Comparison of ENCODE assay signal across 26 cellular contexts in genomic region chr6:170108890-170109587, GRCh38.
A peak's percentile ranks its signal among the peaks of the same experiment; 100 is the strongest.
DNase-seq lines count a peak whose midpoint lies in the region; ATAC-seq and TF ChIP-seq lines count a peak whose summit lies in the region.
"Had no signal": no experiment of that assay in that cellular context is flagged by ENCODE, and none has a peak within 500 bp of the region (broad histone marks: within the 10 kb centered on the region; RNA-seq: fewer than 3 reads in every experiment).

No MANE protein-coding gene starts in this region.

- WGBS in heart left ventricle, 4 donors: 89 to 95% (median 93%) methylated on average over 15 of the region's 15 CpGs

- H3K36me3 ChIP-seq in heart left ventricle: no peaks in the 10 kb centered on the region
- H3K36me3 ChIP-seq in tibial artery: no peaks in the 10 kb centered on the region
- H3K36me3 ChIP-seq: cardiac muscle cell, colonic mucosa, HAP-1, left lung had no signal

- DNase-seq in heart left ventricle: peak in 3 of 5 donors; percentile 4 to 18 (median 5)
- no peak for DNase-seq in Right ventricle myocardium inferior (ENCODE audit: missing footprints)
- DNase-seq in mesenteric fat pad (ENCODE audit: low spot score): peak; percentile 76
- DNase-seq in tibial artery: peak; percentile 7 to 35
- DNase-seq in stimulated activated naive CD4-positive, alpha-beta T cell treated with Interleukin-2 at 50 U/mL for 16 hours (lab: John Stamatoyannopoulos, UW): no peak
- DNase-seq: ACHN; activated CD4-positive, alpha-beta T cell treated with anti-CD3 and anti-CD28 coated beads for 36 hours; activated T-cell treated with anti-CD3 and anti-CD28 coated beads, Interleukin-2, amount 50 U/mL, for 4 hours; CD4-positive, alpha-beta memory T cell; colonic mucosa; effector memory CD4-positive, alpha-beta T cell; EL; immature natural killer cell; KG1; mesendoderm; NCI-H1105 treated with DMSO at 0.1 percent for 48 hours; NCI-H2081; NCI-H345; NCI-H69; SHP77 treated with DMSO at 0.1 percent for 48 hours had no signal

- no peak for TF ChIP-seq EP300 in Ishikawa (IDR thresholded peaks at IDR 0.05; ENCODE audit: borderline replicate concordance)

- H3K9me3 ChIP-seq in heart left ventricle: no peaks in the 10 kb centered on the region
- no peaks in the 10 kb centered on the region for H3K9me3 ChIP-seq in tibial artery
- H3K9me3 ChIP-seq: colonic mucosa, HAP-1, left lung had no signal

- TF ChIP-seq RAD21 in Ishikawa (IDR thresholded peaks at IDR 0.05; ENCODE audit: low read depth): no peak

- TF ChIP-seq CTCF in heart left ventricle (IDR thresholded peaks at IDR 0.05) (no peak), tibial artery (IDR thresholded peaks at IDR 0.05) (no peak)

- intact Hi-C loops in heart left ventricle (cut with DNase I) (no loop called here), Right ventricle myocardium inferior (cut with DNase I) (no loop called here), tibial artery (cut with DNase I; ENCODE audit: low total_unique reads) (no loop called here)

- no peaks in the 10 kb centered on the region for H3K4me1 ChIP-seq in heart left ventricle
- H3K4me1 ChIP-seq in tibial artery: no peaks in the 10 kb centered on the region
- H3K4me1 ChIP-seq: colonic mucosa, HAP-1, left lung had no signal

- H3K27ac ChIP-seq in heart left ventricle (no peak overlapping the region), tibial artery (no peak overlapping the region)
- H3K27ac ChIP-seq: cardiac muscle cell, colonic mucosa, left lung had no signal

- no peak overlapping the region for H3K4me3 ChIP-seq in heart left ventricle
- no peak overlapping the region for H3K4me3 ChIP-seq in tibial artery
- H3K4me3 ChIP-seq: cardiac muscle cell, colonic mucosa, HAP-1, left lung had no signal

- TF ChIP-seq POLR2A in heart left ventricle (IDR thresholded peaks at IDR 0.05): no peak

- H3K27me3 ChIP-seq in heart left ventricle (no peaks in the 10 kb centered on the region), tibial artery (peaks cover 0 to 25% of the 10 kb centered on the region in 2 donors)
- H3K27me3 ChIP-seq: cardiac muscle cell, colonic mucosa had no signal

- ATAC-seq in heart left ventricle (no peak), Right ventricle myocardium inferior (no peak), GM21576 (IDR thresholded peaks at IDR 0.05; ENCODE audit: unreplicated experiment) (no peak)
- ATAC-seq: activated CD4-positive, alpha-beta T cell treated with anti-CD3 and anti-CD28 coated beads for 36 hours; activated T-cell treated with anti-CD3 and anti-CD28 coated beads, Interleukin-2, amount 50 U/mL, for 4 hours; left lung; stimulated activated effector memory CD8-positive, alpha-beta T cell treated with anti-CD3 and anti-CD28 coated beads, Interleukin-12 subunit alpha, Interleukin-12 subunit beta, amount 100 ng/mL, for 72 hours had no signal

TF ChIP-seq in Ishikawa, 13 proteins besides CTCF, POLR2A, EP300 and RAD21:
- TF ChIP-seq ZBTB7A (IDR thresholded peaks at IDR 0.05; ENCODE audit: low read depth) (no peak), TAF1 (IDR thresholded peaks at IDR 0.05; ENCODE audit: low read depth) (no peak), TEAD4 (IDR thresholded peaks at IDR 0.05) (no peak), NFIC (IDR thresholded peaks at IDR 0.05) (no peak), CREB1 (IDR thresholded peaks at IDR 0.05; ENCODE audit: low read depth) (no peak), REST (IDR thresholded peaks at IDR 0.05; ENCODE audit: low read depth) (no peak)
- TF ChIP-seq, protein P1, sequence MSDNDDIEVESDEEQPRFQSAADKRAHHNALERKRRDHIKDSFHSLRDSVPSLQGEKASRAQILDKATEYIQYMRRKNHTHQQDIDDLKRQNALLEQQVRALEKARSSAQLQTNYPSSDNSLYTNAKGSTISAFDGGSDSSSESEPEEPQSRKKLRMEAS (IDR thresholded peaks at IDR 0.05): peak; percentile 25; the same call in 1 of the 2 replicates

Comparison
In these comparisons a context has a peak if more than half of its experiments do, and no peak if none do; other contexts are left out.
1. DNase-seq: peak in heart left ventricle (3 of 5), mesenteric fat pad (single experiment) and tibial artery (2 of 2); none in Right ventricle myocardium inferior (single experiment) and stimulated activated naive CD4-positive, alpha-beta T cell treated with Interleukin-2 at 50 U/mL for 16 hours (single experiment).